1 cellular context compared by ENCODE assay signal in genomic region chr10:49499305-49499851, GRCh38.
TF ChIP-seq lines count a peak whose summit lies in the region.

No MANE protein-coding gene starts in this region.

TF ChIP-seq in GM23338, 12 proteins besides CTCF, POLR2A, EP300 and RAD21 (continued from another document):
- no peak for TF ChIP-seq REST (IDR thresholded peaks at IDR 0.05; ENCODE audit: unreplicated experiment)
- no peak for TF ChIP-seq CREB1 (CRISPR knock-in tag; IDR thresholded peaks at IDR 0.05; ENCODE audit: low read depth)
- no peak for TF ChIP-seq ZNF331 (CRISPR knock-in tag; IDR thresholded peaks at IDR 0.05; ENCODE audit: low read depth)
- TF ChIP-seq EZH2phosphoT487 (IDR thresholded peaks at IDR 0.05; ENCODE audit: unreplicated experiment) = no peak
